ENCODE assay signal across 9 cellular contexts in the genomic region with DNA sequence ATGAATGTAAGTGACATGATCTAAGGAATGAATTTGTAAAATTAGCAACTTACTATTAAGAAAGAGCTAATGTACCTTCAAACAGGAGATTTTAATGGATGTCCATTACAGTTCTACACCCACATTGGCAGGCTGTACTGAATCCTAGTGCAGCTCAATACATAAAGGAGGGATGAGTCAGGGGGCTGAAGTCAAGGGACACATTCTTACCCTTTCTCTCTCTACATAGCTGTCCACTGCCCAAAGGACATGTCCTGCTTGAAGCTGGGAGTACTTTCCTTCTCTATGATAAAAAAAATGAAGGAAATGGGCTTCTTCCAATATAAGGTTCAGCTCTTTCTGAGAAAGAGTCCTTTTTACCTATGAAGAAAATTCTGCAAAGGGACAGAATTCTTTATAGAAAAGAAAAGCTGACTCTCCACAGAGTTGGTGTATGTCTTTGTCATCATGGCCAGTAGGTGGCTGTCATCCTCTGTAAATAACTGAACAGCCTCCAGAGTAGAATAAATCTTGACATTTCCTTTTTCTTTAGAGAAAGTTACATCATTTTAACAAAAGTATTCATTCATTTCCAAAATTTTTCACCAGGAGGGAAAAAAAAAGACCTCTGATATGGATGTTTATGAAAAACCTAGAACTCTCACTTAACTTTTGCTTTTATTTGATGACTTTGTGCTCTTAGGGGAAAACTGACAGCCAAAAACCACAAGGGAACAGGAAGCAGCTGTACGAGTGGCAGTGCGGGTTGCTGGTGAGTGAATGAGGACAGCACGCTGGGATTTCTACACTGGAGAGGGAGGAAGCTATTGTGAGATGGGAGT. TPM values are rescaled to one million over a fixed set of nuclear protein-coding genes. Genes with fewer than 3 reads are reported as not detected.
DNase-seq lines count a peak whose midpoint lies in the region; ATAC-seq and TF ChIP-seq lines count a peak whose summit lies in the region.
"Had no signal": no experiment of that assay in that cellular context is flagged by ENCODE, and none has a peak within 500 bp of the region (broad histone marks: within the 10 kb centered on the region; RNA-seq: fewer than 3 reads in every experiment).

No MANE protein-coding gene starts in this region.

- H3K4me1 Mint-ChIP-seq in neural crest cell: peaks cover 5% of the 10 kb centered on the region

- H3K4me2 ChIP-seq in DOHH2 (ENCODE audit: low read length): no peak overlapping the region
- H3K4me2 ChIP-seq in fibroblast of lung (ENCODE audit: extremely low read depth, insufficient read depth, low read length): peak overlapping the region; percentile 44

- no peak overlapping the region for H3K27ac ChIP-seq in DOHH2 (ENCODE audit: low read depth, low read length)
- no peak overlapping the region for H3K27ac ChIP-seq in RWPE2 (ENCODE audit: poor library complexity, severe bottlenecking)
- no peak overlapping the region for H3K27ac ChIP-seq in fibroblast of lung (ENCODE audit: insufficient read depth, low read length)

- H3F3A ChIP-seq in DOHH2 (ENCODE audit: control insufficient read depth, insufficient read depth): no peaks in the 10 kb centered on the region

- no peak for DNase-seq in RWPE2 (ENCODE audit: low spot score)
- DNase-seq in fibroblast of lung (ENCODE audit: low read depth in 2 of 2): peak; percentile 27 to 33
- no peak for DNase-seq in neural crest cell (ENCODE audit: low read depth, low spot score)
- no peak for DNase-seq in activated gamma-delta T cell treated with Interleukin-2 at 50 U/mL for 16 hours
- no peak for DNase-seq in activated CD8-positive, alpha-beta memory T cell treated with anti-CD3 and anti-CD28 coated beads for 24 hours

- no peak overlapping the region for H2AFZ ChIP-seq in fibroblast of lung (ENCODE audit: low read length)

- no peak overlapping the region for H3K4me3 ChIP-seq in DOHH2 (ENCODE audit: low read length)
- H3K4me3 ChIP-seq in RWPE2 (ENCODE audit: severe bottlenecking): no peak overlapping the region
- peak overlapping the region in 1 of 4 experiments; percentile 20 for H3K4me3 ChIP-seq in fibroblast of lung (replicated peaks in 1 of 4; ENCODE audit: control extremely low read depth in 1 of 4, insufficient read depth in 1 of 4, low read depth in 3 of 4, low read length in 4 of 4)

- TF ChIP-seq CTCF in DOHH2 (IDR thresholded peaks at IDR 0.05; ENCODE audit: low read depth, low read length, poor library complexity, severe bottlenecking): peak; percentile 45
- peak; percentile 72 for TF ChIP-seq CTCF in RWPE2 (IDR thresholded peaks at IDR 0.05; ENCODE audit: poor library complexity, severe bottlenecking)
- TF ChIP-seq CTCF in fibroblast of lung (conservative IDR thresholded peaks at IDR 0.05 in 1 of 2, IDR thresholded peaks at IDR 0.05 in 1 of 2; ENCODE audit: low read depth in 1 of 2, low read length in 2 of 2): peak in 1 of 2 donors; percentile 49
- peak; percentile 81 for TF ChIP-seq CTCF in neural crest cell (conservative IDR thresholded peaks at IDR 0.05)

- H3K27ac Mint-ChIP-seq in neural crest cell (ENCODE audit: unreplicated experiment): no peak overlapping the region
- H3K27ac Mint-ChIP-seq: activated naive CD4-positive, alpha-beta T cell treated with anti-CD3 and anti-CD28 coated beads, Interleukin-2, amount 50 U/mL, for 24 hours had no signal

- H3K36me3 ChIP-seq in DOHH2 (ENCODE audit: control insufficient read depth, low read length) (no peaks in the 10 kb centered on the region), RWPE2 (ENCODE audit: low read depth) (no peaks in the 10 kb centered on the region), fibroblast of lung (ENCODE audit: control insufficient read depth, insufficient read depth, low read length) (no peaks in the 10 kb centered on the region)

- no peak overlapping the region for H3K9ac ChIP-seq in fibroblast of lung (ENCODE audit: insufficient read depth, low read length)

- H3K9me3 ChIP-seq in DOHH2 (ENCODE audit: control insufficient read depth, insufficient read depth, low read length): no peaks in the 10 kb centered on the region
- no peaks in the 10 kb centered on the region for H3K9me3 ChIP-seq in RWPE2 (ENCODE audit: severe bottlenecking)
- H3K9me3 ChIP-seq in fibroblast of lung (ENCODE audit: control insufficient read depth, insufficient read depth, low read depth, low read length): no peaks in the 10 kb centered on the region

- peak; percentile 70 for ATAC-seq in GM19438 (IDR thresholded peaks at IDR 0.05; ENCODE audit: low read depth, unreplicated experiment)
- ATAC-seq in HG03439 (IDR thresholded peaks at IDR 0.05; ENCODE audit: unreplicated experiment): peak; percentile 84
- ATAC-seq in RWPE2 (ENCODE audit: low read depth): peak; percentile 91

- no peak overlapping the region for H3K4me3 Mint-ChIP-seq in neural crest cell
- H3K4me3 Mint-ChIP-seq: activated naive CD4-positive, alpha-beta T cell treated with anti-CD3 and anti-CD28 coated beads, Interleukin-2, amount 50 U/mL, for 24 hours had no signal

- peaks cover 18% of the 10 kb centered on the region for H3K27me3 Mint-ChIP-seq in neural crest cell (ENCODE audit: low read depth)

- H3K27me3 ChIP-seq in DOHH2 (ENCODE audit: control insufficient read depth, low read length) (peaks cover 38% of the 10 kb centered on the region), RWPE2 (ENCODE audit: insufficient read depth, poor library complexity, severe bottlenecking) (peaks cover 39% of the 10 kb centered on the region), fibroblast of lung (ENCODE audit: control insufficient read depth, insufficient read depth, low read length) (peaks cover 22% of the 10 kb centered on the region)

- no peaks in the 10 kb centered on the region for H3K36me3 Mint-ChIP-seq in neural crest cell (ENCODE audit: low read depth)
- H3K36me3 Mint-ChIP-seq: activated naive CD4-positive, alpha-beta T cell treated with anti-CD3 and anti-CD28 coated beads, Interleukin-2, amount 50 U/mL, for 24 hours had no signal

- H3K4me1 ChIP-seq in DOHH2 (ENCODE audit: control insufficient read depth, low read length) (peaks cover 4% of the 10 kb centered on the region), RWPE2 (ENCODE audit: insufficient read depth, poor library complexity, severe bottlenecking) (no peaks in the 10 kb centered on the region), fibroblast of lung (ENCODE audit: control insufficient read depth, extremely low read depth, insufficient read depth, low read length) (no peaks in the 10 kb centered on the region)

- no peaks in the 10 kb centered on the region for H3K9me2 ChIP-seq in DOHH2 (replicated peaks; ENCODE audit: control insufficient read depth, low read length)

- H3K79me2 ChIP-seq in DOHH2 (ENCODE audit: control insufficient read depth, low read length) (no peaks in the 10 kb centered on the region), fibroblast of lung (ENCODE audit: control insufficient read depth, insufficient read depth, low read length) (no peaks in the 10 kb centered on the region)

- H3K9me3 Mint-ChIP-seq in neural crest cell: no peaks in the 10 kb centered on the region
- H3K9me3 Mint-ChIP-seq: activated naive CD4-positive, alpha-beta T cell treated with anti-CD3 and anti-CD28 coated beads, Interleukin-2, amount 50 U/mL, for 24 hours had no signal

- H4K20me1 ChIP-seq in DOHH2 (ENCODE audit: control insufficient read depth, insufficient read depth, low read depth, low read length) (no peaks in the 10 kb centered on the region), fibroblast of lung (ENCODE audit: control insufficient read depth, extremely low read depth, insufficient read depth, low read length) (no peaks in the 10 kb centered on the region)

RNA-seq across cellular contexts. Expression of gene IFNA14, which starts 13.1 kb away (rescaled TPM):
- total RNA-seq in fibroblast of lung (not detected in 2 replicates), neural crest cell (not detected in 2 replicates)
- polyA plus RNA-seq in fibroblast of lung: not detected in 2 replicates
- polyA plus RNA-seq in fibroblast of lung (2012): not detected in 2 replicates
- not detected in 2 replicates for polyA minus RNA-seq in fibroblast of lung (ENCODE audit: low replicate concordance)

RNA-seq across cellular contexts. Expression of gene IFNA17, which starts 24.9 kb away (rescaled TPM):
- total RNA-seq in fibroblast of lung (not detected in 2 replicates), neural crest cell (not detected in 2 replicates)
- polyA plus RNA-seq in fibroblast of lung: not detected in 2 replicates
- not detected in 2 replicates for polyA plus RNA-seq in fibroblast of lung (2012)
- polyA minus RNA-seq in fibroblast of lung (ENCODE audit: low replicate concordance): not detected in 2 replicates

RNA-seq across cellular contexts. Expression of gene IFNA16, which starts 35.8 kb away (rescaled TPM):
- total RNA-seq in fibroblast of lung (not detected in 2 replicates), neural crest cell (not detected in 2 replicates)
- not detected in 2 replicates for polyA plus RNA-seq in fibroblast of lung
- not detected in 2 replicates for polyA plus RNA-seq in fibroblast of lung (2012)
- not detected in 2 replicates for polyA minus RNA-seq in fibroblast of lung (ENCODE audit: low replicate concordance)

RNA-seq across cellular contexts. Expression of gene IFNA10, which starts 46.0 kb away (rescaled TPM):
- total RNA-seq in fibroblast of lung (not detected in 2 replicates), neural crest cell (not detected in 2 replicates)
- not detected in 2 replicates for polyA plus RNA-seq in fibroblast of lung
- not detected in 2 replicates for polyA plus RNA-seq in fibroblast of lung (2012)
- not detected in 2 replicates for polyA minus RNA-seq in fibroblast of lung (ENCODE audit: low replicate concordance)

RNA-seq across cellular contexts. Expression of gene IFNA7, which starts 50.9 kb away (rescaled TPM):
- total RNA-seq in fibroblast of lung (not detected in 2 replicates), neural crest cell (not detected in 2 replicates)
- not detected in 2 replicates for polyA plus RNA-seq in fibroblast of lung
- polyA plus RNA-seq in fibroblast of lung (2012): not detected in 2 replicates
- not detected in 2 replicates for polyA minus RNA-seq in fibroblast of lung (ENCODE audit: low replicate concordance)

Comparison
In these comparisons a context has a peak if more than half of its experiments do, and no peak if none do; other contexts are left out.
1. DNase-seq: peak in fibroblast of lung (2 of 2); none in RWPE2 (single experiment), neural crest cell (single experiment), activated gamma-delta T cell treated with Interleukin-2 at 50 U/mL for 16 hours (single experiment) and activated CD8-positive, alpha-beta memory T cell treated with anti-CD3 and anti-CD28 coated beads for 24 hours (single experiment).
2. Peak in every context shown above with its lines, with median percentiles within 50 percentile points of each other: ATAC-seq.